36 cellular contexts compared by ENCODE assay signal in genomic region chr12:110702081-110702480, GRCh38. TPM values are rescaled to one million over a fixed set of nuclear protein-coding genes. Genes with fewer than 3 reads are reported as not detected.
"Had no signal": no experiment of that assay in that cellular context is flagged by ENCODE, and none has a peak within 500 bp of the region (broad histone marks: within the 10 kb centered on the region; RNA-seq: fewer than 3 reads in every experiment).

No MANE protein-coding gene starts in this region.

- DNase-seq: Karpas-422, Kasumi-1, KBM-7, KG1, MG63, MM.1S, MV-4-11, NCI-H1048, NCI-H1092, NCI-H1092 treated with DMSO at 0.1 percent for 48 hours, NCI-H1105, NCI-H1105 treated with DMSO at 0.1 percent for 48 hours, NCI-H1417, NCI-H1417 treated with DMSO at 0.1 percent for 48 hours, NCI-H1436, NCI-H1436 treated with DMSO at 0.1 percent for 48 hours, NCI-H146, NCI-H1694, NCI-H1694 treated with DMSO at 0.1 percent for 48 hours, NCI-H187, NCI-H187 treated with DMSO at 0.1 percent for 48 hours, NCI-H1930, NCI-H2029, NCI-H2029 treated with DMSO at 0.1 percent for 48 hours, NCI-H2081, NCI-H2081 treated with DMSO at 0.1 percent for 48 hours, NCI-H2107, NCI-H2171, NCI-H2171 treated with DMSO at 0.1 percent for 48 hours, NCI-H2227 treated with DMSO at 0.1 percent for 48 hours, NCI-H226, NCI-H345, NCI-H446, NCI-H446 treated with DMSO at 0.1 percent for 48 hours had no signal

- H3K9me3 ChIP-seq: MG63 had no signal

- H3K9ac ChIP-seq: KMS-11 had no signal

- H3K27me3 ChIP-seq: MG63 had no signal

- H3K36me3 ChIP-seq: MG63 had no signal

- H3K4me3 ChIP-seq: MG63 had no signal

- H3K27ac ChIP-seq: KMS-11 had no signal

- H3K4me2 ChIP-seq: KMS-11 had no signal

RNA-seq across cellular contexts. Expression of gene HVCN1, which starts 13.2 kb away (rescaled TPM):
- total RNA-seq: MCF 10A had no signal
